ENCODE assay signal across 8 cellular contexts in the genomic region with DNA sequence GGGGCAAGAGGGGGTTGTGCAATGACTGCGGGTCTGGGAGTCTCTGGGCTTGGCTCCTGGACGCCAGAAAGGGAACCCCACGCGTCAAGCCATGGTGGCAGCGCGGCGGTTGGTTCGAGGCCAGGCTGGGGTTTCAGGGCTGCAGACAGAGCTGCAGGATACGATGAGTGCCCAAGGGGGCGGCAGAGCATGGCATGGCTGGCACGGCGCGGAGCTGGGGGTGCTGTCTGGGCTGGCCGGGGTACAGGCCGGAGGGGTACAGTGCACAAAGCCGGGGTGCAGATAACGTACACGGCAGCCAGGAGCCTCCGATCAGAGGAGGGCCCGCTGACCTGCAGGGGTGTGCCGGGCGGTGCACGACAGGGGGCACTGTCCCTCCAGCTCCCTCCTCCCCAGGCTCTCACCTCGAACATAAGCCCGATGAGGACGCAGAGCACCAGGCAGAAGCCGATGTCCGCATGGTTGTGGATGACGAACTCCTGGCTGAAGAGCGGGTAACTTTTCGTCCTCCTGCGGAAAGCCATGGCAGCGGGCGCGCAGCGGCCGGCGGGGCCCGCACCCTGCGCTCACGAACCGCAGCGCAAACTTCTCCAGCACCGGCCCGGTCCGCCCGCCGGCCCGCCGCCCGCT. TPM values are rescaled to one million over a fixed set of nuclear protein-coding genes. Genes with fewer than 3 reads are reported as not detected.
A peak's percentile ranks its signal among the peaks of the same experiment; 100 is the strongest.
DNase-seq lines count a peak whose midpoint lies in the region; ATAC-seq lines count a peak whose summit lies in the region.

No MANE protein-coding gene starts in this region.

- no peaks in the 10 kb centered on the region for H3K36me3 Mint-ChIP-seq in activated naive CD8-positive, alpha-beta T cell treated with anti-CD3 and anti-CD28 coated beads for 36 hours

- H3K4me3 Mint-ChIP-seq in activated naive CD8-positive, alpha-beta T cell treated with anti-CD3 and anti-CD28 coated beads for 36 hours: peak overlapping the region; percentile 77

- ATAC-seq in GM21423 (IDR thresholded peaks at IDR 0.05; ENCODE audit: unreplicated experiment) (peak; percentile 50), left ventricle myocardium superior (peak; percentile 69)

- H3K27me3 Mint-ChIP-seq in activated naive CD8-positive, alpha-beta T cell treated with anti-CD3 and anti-CD28 coated beads for 36 hours: no peaks in the 10 kb centered on the region

- no peaks in the 10 kb centered on the region for H3K9me3 Mint-ChIP-seq in activated naive CD8-positive, alpha-beta T cell treated with anti-CD3 and anti-CD28 coated beads for 36 hours

- DNase-seq in DMS79 treated with DMSO at 0.1 percent for 48 hours (lab: John Stamatoyannopoulos, UW) (peak; percentile 61), HUDEP-2 (lab: John Stamatoyannopoulos, UW; ENCODE audit: unreplicated experiment in 76 of 76) (peak; percentile 23 to 94 (median 81)), SK-MEL-5 (ENCODE audit: low read depth, low spot score) (peak; percentile 76), left ventricle myocardium superior (peak; percentile 75), pulmonary artery endothelial cell (ENCODE audit: low read depth, low spot score) (peak; percentile 54), NCI-H2107 (lab: John Stamatoyannopoulos, UW) (no peak)
- DNase-seq in activated naive CD8-positive, alpha-beta T cell treated with anti-CD3 and anti-CD28 coated beads for 36 hours: peak; percentile 68

- in situ Hi-C loops in SK-MEL-5 (cut with HindIII; ENCODE audit: low pct_unique_long_range_greater_than_20kb, low sequenced_read_pairs): no loop called here

- intact Hi-C loops in left ventricle myocardium superior (cut with micrococcal nuclease): loop anchor here (5.0 kb wide), 1 partner anchor 74 kb away; no protein-coding TSS in a partner anchor

- peaks cover 49% of the 10 kb centered on the region for H3K4me1 Mint-ChIP-seq in activated naive CD8-positive, alpha-beta T cell treated with anti-CD3 and anti-CD28 coated beads for 36 hours

- peak overlapping the region; percentile 56 for H3K27ac Mint-ChIP-seq in activated naive CD8-positive, alpha-beta T cell treated with anti-CD3 and anti-CD28 coated beads for 36 hours

RNA-seq across cellular contexts. Expression of gene TRAM2, which starts 0.4 kb away (rescaled TPM):
- 11.4 and 11.5 TPM in 2 replicates for total RNA-seq in SK-MEL-5 (2014; rRNA removed; shearing (Covaris generic))
- 12.0 and 20.2 TPM in 2 replicates for polyA plus RNA-seq in SK-MEL-5 (2015; cell fraction: cytosol; rRNA removed)
- 11.4 and 15.3 TPM in 2 replicates for polyA plus RNA-seq in SK-MEL-5 (2015; cell fraction: nucleus; rRNA removed)
- total RNA-seq in activated naive CD8-positive, alpha-beta T cell treated with anti-CD3 and anti-CD28 coated beads for 36 hours: 1 to 10 TPM; 1.6 to 2.0 TPM
- total RNA-seq in left ventricle myocardium superior (10.4 TPM), pulmonary artery endothelial cell (61.2 and 81.8 TPM in 2 replicates)
